Comparison of ENCODE assay signal across 8 cellular contexts in the genomic region with DNA sequence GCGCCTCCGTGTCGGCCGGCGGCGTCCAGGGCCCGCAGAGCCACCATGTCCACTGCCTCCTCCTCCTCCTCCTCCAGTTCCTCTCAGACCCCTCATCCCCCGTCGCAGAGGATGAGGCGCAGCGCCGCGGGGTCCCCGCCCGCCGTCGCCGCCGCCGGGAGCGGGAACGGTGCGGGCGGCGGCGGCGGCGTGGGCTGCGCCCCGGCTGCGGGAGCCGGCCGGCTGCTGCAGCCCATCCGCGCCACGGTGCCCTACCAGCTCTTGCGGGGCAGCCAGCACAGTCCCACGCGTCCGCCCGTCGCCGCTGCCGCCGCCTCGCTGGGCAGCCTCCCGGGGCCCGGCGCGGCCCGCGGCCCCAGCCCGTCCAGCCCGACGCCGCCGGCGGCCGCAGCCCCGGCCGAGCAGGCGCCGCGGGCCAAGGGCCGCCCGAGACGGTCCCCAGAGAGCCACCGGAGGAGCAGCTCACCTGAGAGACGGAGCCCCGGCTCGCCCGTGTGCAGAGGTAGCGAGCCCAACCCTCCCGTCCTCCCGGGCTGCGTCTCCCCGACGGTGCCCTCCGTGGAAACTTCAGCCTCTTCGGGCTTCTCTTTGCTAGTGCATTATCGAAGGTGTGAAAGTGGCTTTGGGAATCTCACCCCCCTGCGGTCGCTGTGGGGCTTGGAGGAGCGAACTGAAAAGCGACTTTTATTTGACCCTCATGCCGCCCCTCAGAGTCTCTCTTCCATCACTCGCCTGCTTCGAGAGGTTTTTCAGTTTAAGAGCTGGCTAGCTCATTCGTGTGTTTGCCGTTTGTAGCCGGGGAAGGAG. TPM values are rescaled to one million over a fixed set of nuclear protein-coding genes. Genes with fewer than 3 reads are reported as not detected.
DNase-seq lines count a peak whose midpoint lies in the region; ATAC-seq and TF ChIP-seq lines count a peak whose summit lies in the region.

No MANE protein-coding gene starts in this region.

- no peaks in the 10 kb centered on the region for H3K36me3 Mint-ChIP-seq in stimulated activated naive CD8-positive, alpha-beta T cell treated with anti-CD3 and anti-CD28 coated beads, Interleukin-15, Interleukin-2, amounts not matched to agents 100 ng/mL and 50 ng/mL, for 24 hours (ENCODE audit: low read depth)

- H3K27ac Mint-ChIP-seq in stimulated activated naive CD8-positive, alpha-beta T cell treated with anti-CD3 and anti-CD28 coated beads, Interleukin-15, Interleukin-2, amounts not matched to agents 100 ng/mL and 50 ng/mL, for 24 hours = no peak overlapping the region

- H3K4me3 Mint-ChIP-seq in stimulated activated naive CD8-positive, alpha-beta T cell treated with anti-CD3 and anti-CD28 coated beads, Interleukin-15, Interleukin-2, amounts not matched to agents 100 ng/mL and 50 ng/mL, for 24 hours = peak overlapping the region; percentile 47

- peak; percentile 21 for TF ChIP-seq POLR2A in erythroblast (IDR thresholded peaks at IDR 0.05; ENCODE audit: low read length)

- H3K9me3 Mint-ChIP-seq in stimulated activated naive CD8-positive, alpha-beta T cell treated with anti-CD3 and anti-CD28 coated beads, Interleukin-15, Interleukin-2, amounts not matched to agents 100 ng/mL and 50 ng/mL, for 24 hours = no peaks in the 10 kb centered on the region

- peaks cover 35% of the 10 kb centered on the region for H3K4me1 Mint-ChIP-seq in stimulated activated naive CD8-positive, alpha-beta T cell treated with anti-CD3 and anti-CD28 coated beads, Interleukin-15, Interleukin-2, amounts not matched to agents 100 ng/mL and 50 ng/mL, for 24 hours (ENCODE audit: low read depth)

- peak; percentile 10 for ATAC-seq in HG02759 (IDR thresholded peaks at IDR 0.05; ENCODE audit: unreplicated experiment)

- H3K27me3 Mint-ChIP-seq in stimulated activated naive CD8-positive, alpha-beta T cell treated with anti-CD3 and anti-CD28 coated beads, Interleukin-15, Interleukin-2, amounts not matched to agents 100 ng/mL and 50 ng/mL, for 24 hours = no peaks in the 10 kb centered on the region

- DNase-seq in ELR (ENCODE audit: low read depth) (peak; percentile 65), NCI-H748 treated with DMSO at 0.1 percent for 48 hours (lab: John Stamatoyannopoulos, UW) (peak; percentile 48), activated T-cell treated with anti-CD3 and anti-CD28 coated beads for 24 hours (ENCODE audit: low read depth) (peak; percentile 35), erythroblast (lab: John Stamatoyannopoulos, UW) (peak; percentile 79 to 81), myocyte (ENCODE audit: low read depth) (peak; percentile 59), OCI-M2 (lab: John Stamatoyannopoulos, UW; ENCODE audit: unreplicated experiment) (no peak)

RNA-seq across cellular contexts. Expression of a gene that starts 0.9 kb away (rescaled TPM):
- 3.6 and 8.6 TPM in 2 replicates for total RNA-seq in myocyte
- 3.3 TPM for polyA plus RNA-seq in myocyte (2012)
